ENCODE assay signal across 16 cellular contexts in genomic region chr11:92453055-92453454, GRCh38.
DNase-seq lines count a peak whose midpoint lies in the region; ATAC-seq, FAIRE-seq and TF ChIP-seq lines count a peak whose summit lies in the region.
"Had no signal": no experiment of that assay in that cellular context is flagged by ENCODE, and none has a peak within 500 bp of the region (broad histone marks: within the 10 kb centered on the region; RNA-seq: fewer than 3 reads in every experiment).

No MANE protein-coding gene starts in this region.

- CTCF ChIA-PET in K562 (lab: Yijun Ruan, JAX; ENCODE audit: low intra/inter-chr PET ratio) = no interaction called here

- POLR2A ChIA-PET in K562 (lab: Yijun Ruan, JAX) = no interaction called here

- TF ChIP-seq POLR2A in K562 (conservative IDR thresholded peaks at IDR 0.05) = no peak

- no TSS peak for BruUV-seq in K562 (replicated peaks; lab: Mats Ljungman, UMichigan)

- DNase-seq in HT1080 (ENCODE audit: low read depth) = peak; percentile 75
- no peak for DNase-seq in K562 (ENCODE audit: extremely low read depth in 1 of 4, low spot score in 3 of 4)
- DNase-seq in renal cortical epithelial cell (ENCODE audit: low read depth) = peak; percentile 41
- no peak for DNase-seq in stimulated activated naive CD4-positive, alpha-beta T cell treated with Interleukin-2 at 50 U/mL for 16 hours (lab: John Stamatoyannopoulos, UW)
- DNase-seq in effector CD8-positive, alpha-beta T cell (lab: John Stamatoyannopoulos, UW) = no peak
- DNase-seq in activated CD4-positive, alpha-beta T cell treated with anti-CD3 and anti-CD28 coated beads, Interleukin-2, amount 50 U/mL, for 4 hours = no peak
- DNase-seq: activated CD4-positive, alpha-beta T cell treated with anti-CD3 and anti-CD28 coated beads for 48 hours; DMS53; H7; hippocampal formation; MV-4-11; NCI-H526 treated with DMSO at 0.1 percent for 48 hours; SW 1271; uterus had no signal

- no peaks in the 10 kb centered on the region for H3K9me3 ChIP-seq in K562 (replicated peaks; ENCODE audit: control insufficient read depth, insufficient read depth, low read depth, low read length)
- H3K9me3 ChIP-seq: uterus had no signal

- TF ChIP-seq CTCF in K562 (IDR thresholded peaks at IDR 0.05 in 2 of 3, conservative IDR thresholded peaks at IDR 0.05 in 1 of 3; ENCODE audit: insufficient read depth in 2 of 3, low read depth in 1 of 3, low read length in 3 of 3) = no peak

- no peaks in the 10 kb centered on the region for H3K79me2 ChIP-seq in K562 (ENCODE audit: control insufficient read depth, insufficient read depth, low read length)

- no peak for TF ChIP-seq RAD21 in K562 (CRISPR knock-in tag; conservative IDR thresholded peaks at IDR 0.05 in 1 of 2, IDR thresholded peaks at IDR 0.05 in 1 of 2)

- no peaks in the 10 kb centered on the region for H4K20me1 ChIP-seq in K562 (replicated peaks; ENCODE audit: control insufficient read depth, insufficient read depth, low read length)

- 0% methylated on average over 3 of the region's 3 CpGs for WGBS in K562 (ENCODE audit: insufficient coverage, low coverage, missing lambda C conversion rate)

- TF ChIP-seq EP300 in K562 (IDR thresholded peaks at IDR 0.05; ENCODE audit: low read length) = no peak

- ATAC-seq in GM18520 (IDR thresholded peaks at IDR 0.05; ENCODE audit: unreplicated experiment) = peak; percentile 70
- ATAC-seq in K562 = no peak
- no peak for ATAC-seq in GM19467 (IDR thresholded peaks at IDR 0.05; ENCODE audit: unreplicated experiment)

- no peaks in the 10 kb centered on the region for H3K9me1 ChIP-seq in K562 (ENCODE audit: control insufficient read depth, insufficient read depth, low read length)

- no peak for FAIRE-seq in K562 (lab: Jason Lieb, UNC)

- H3K27ac ChIP-seq in K562 (ENCODE audit: extremely low read depth, low read depth, low read length) = no peak overlapping the region
- H3K27ac ChIP-seq: uterus had no signal

- intact Hi-C loops in K562 (cut with micrococcal nuclease) = no loop called here

- H2AFZ ChIP-seq in K562 (ENCODE audit: low read depth, low read length) = no peak overlapping the region

- no peaks in the 10 kb centered on the region for H3K36me3 ChIP-seq in K562 (ENCODE audit: control insufficient read depth, insufficient read depth, low read length)
- H3K36me3 ChIP-seq: uterus had no signal

- H3K4me2 ChIP-seq in K562 (ENCODE audit: insufficient read depth, low read length) = no peak overlapping the region

- no peak overlapping the region for H3K9ac ChIP-seq in K562 (ENCODE audit: insufficient read depth in 1 of 2, low read depth in 2 of 2, low read length in 2 of 2)

- no peak overlapping the region for H3K4me3 ChIP-seq in K562
- H3K4me3 ChIP-seq: uterus had no signal

- H3K4me1 ChIP-seq in K562 (replicated peaks in 1 of 2; ENCODE audit: control insufficient read depth in 2 of 2, insufficient read depth in 2 of 2, low read length in 2 of 2) = no peaks in the 10 kb centered on the region
- H3K4me1 ChIP-seq: uterus had no signal

- in situ Hi-C loops in K562 (cut with MboI) = no loop called here

- H3K27me3 ChIP-seq in K562 (ENCODE audit: control insufficient read depth in 2 of 2, insufficient read depth in 2 of 2, low read length in 2 of 2) = no peaks in the 10 kb centered on the region
- H3K27me3 ChIP-seq: uterus had no signal

TF ChIP-seq in K562, 482 proteins besides CTCF, POLR2A, EP300 and RAD21:
- TF ChIP-seq ZNF253 (CRISPR knock-in tag; conservative IDR thresholded peaks at IDR 0.05) (no peak), FOSL1 (tag; conservative IDR thresholded peaks at IDR 0.05) (0 out of 2 replicates have a peak, but pooled peaks have one; percentile 18)
TF ChIP-seq in K562: peak in this region for 1.

Comparison
In these comparisons a context has a peak if more than half of its experiments do, and no peak if none do; other contexts are left out.
1. DNase-seq: peak in HT1080 (single experiment) and renal cortical epithelial cell (single experiment); none in K562 (0 of 4), stimulated activated naive CD4-positive, alpha-beta T cell treated with Interleukin-2 at 50 U/mL for 16 hours (single experiment), effector CD8-positive, alpha-beta T cell (single experiment) and activated CD4-positive, alpha-beta T cell treated with anti-CD3 and anti-CD28 coated beads, Interleukin-2, amount 50 U/mL, for 4 hours (0 of 2).